ENCODE assay signal across 32 cellular contexts in genomic region chrX:134249231-134249630, GRCh38. TPM values are rescaled to one million over a fixed set of nuclear protein-coding genes. Genes with fewer than 3 reads are reported as not detected.
"Had no signal": no experiment of that assay in that cellular context is flagged by ENCODE, and none has a peak within 500 bp of the region (broad histone marks: within the 10 kb centered on the region; RNA-seq: fewer than 3 reads in every experiment).

No MANE protein-coding gene starts in this region.

- FAIRE-seq: astrocyte, bronchial epithelial cell, endometrium had no signal

- H3K36me3 Mint-ChIP-seq: activated naive CD8-positive, alpha-beta T cell had no signal

- H3K36me3 ChIP-seq: brain microvascular endothelial cell, colonic mucosa, esophagus squamous epithelium, gastroesophageal sphincter had no signal

- H3K4me3 Mint-ChIP-seq: activated CD4-positive, alpha-beta memory T cell treated with anti-CD3 and anti-CD28 coated beads, Interleukin-2, amount 10 ng/mL, durations not matched to agents 7 days and 5 days; activated CD4-positive, alpha-beta T cell treated with anti-CD3 and anti-CD28 coated beads for 36 hours; activated CD4-positive, alpha-beta T cell treated with anti-CD3 and anti-CD28 coated beads, Interleukin-2, amount 10 ng/mL, durations not matched to agents 7 days and 5 days; activated naive CD8-positive, alpha-beta T cell; activated T-cell treated with anti-CD3 and anti-CD28 coated beads, Interleukin-2, amount 50 U/mL, for 4 hours; activated T-helper 17 cell treated with anti-CD3 and anti-CD28 coated beads, Interleukin-2, amount 50 U/mL, for 72 hours; central memory CD8-positive, alpha-beta T cell had no signal

- ATAC-seq: activated CD4-positive, alpha-beta T cell treated with anti-CD3 and anti-CD28 coated beads for 36 hours; activated T-cell treated with anti-CD3 and anti-CD28 coated beads, Interleukin-2, amount 50 U/mL, for 4 hours; activated T-helper 17 cell treated with anti-CD3 and anti-CD28 coated beads, Interleukin-2, amount 50 U/mL, for 72 hours; gastroesophageal sphincter had no signal

- H3K4me3 ChIP-seq: colonic mucosa, esophagus squamous epithelium, gastroesophageal sphincter had no signal

- H3K27me3 Mint-ChIP-seq: activated CD4-positive, alpha-beta T cell treated with anti-CD3 and anti-CD28 coated beads for 36 hours; activated CD4-positive, alpha-beta T cell treated with anti-CD3 and anti-CD28 coated beads, Interleukin-2, amount 10 ng/mL, durations not matched to agents 7 days and 5 days; activated naive CD8-positive, alpha-beta T cell; activated T-helper 17 cell treated with anti-CD3 and anti-CD28 coated beads, Interleukin-2, amount 50 U/mL, for 72 hours had no signal

- H3K27ac ChIP-seq: brain microvascular endothelial cell, colonic mucosa, epithelial cell of prostate, esophagus squamous epithelium, gastroesophageal sphincter had no signal

- DNase-seq: activated CD4-positive, alpha-beta memory T cell treated with anti-CD3 and anti-CD28 coated beads, Interleukin-2, amount 10 ng/mL, durations not matched to agents 7 days and 5 days; activated CD4-positive, alpha-beta T cell treated with anti-CD3 and anti-CD28 coated beads for 36 hours; activated CD4-positive, alpha-beta T cell treated with anti-CD3 and anti-CD28 coated beads, Interleukin-2, amount 10 ng/mL, durations not matched to agents 7 days and 5 days; activated CD4-positive, alpha-beta T cell treated with anti-CD3 and anti-CD28 coated beads, Interleukin-2, amount 50 U/mL, for 4 hours; activated CD4-positive, CD25-positive, alpha-beta regulatory T cell; activated CD4-positive, CD25-positive, alpha-beta regulatory T cell treated with anti-CD3 and anti-CD28 coated beads, Interleukin-2, amount 50 U/mL, for 72 hours; activated CD8-positive, alpha-beta memory T cell treated with anti-CD3 and anti-CD28 coated beads, Interleukin-2, amount 50 U/mL, for 48 hours; activated effector memory CD4-positive, alpha-beta T cell treated with Interleukin-2 at 50 U/mL for 16 hours; activated gamma-delta T cell treated with Interleukin-2 at 50 U/mL for 16 hours; activated naive CD4-positive, alpha-beta T cell treated with anti-CD3 and anti-CD28 coated beads, Interleukin-2, amount 50 U/mL, for 16 hours; activated naive CD4-positive, alpha-beta T cell treated with Interleukin-2 at 50 U/mL for 16 hours; activated T-cell treated with anti-CD3 and anti-CD28 coated beads for 4 hours; activated T-cell treated with anti-CD3 and anti-CD28 coated beads, Interleukin-2, amount 50 U/mL, for 4 hours; amniotic stem cell; anterior cingulate cortex; brain microvascular endothelial cell; colonic mucosa; effector CD8-positive, alpha-beta T cell; esophagus squamous epithelium; foreskin melanocyte; T-helper 2 cell had no signal

- H3K4me1 Mint-ChIP-seq: activated CD4-positive, alpha-beta T cell treated with anti-CD3 and anti-CD28 coated beads for 36 hours; activated T-helper 17 cell treated with anti-CD3 and anti-CD28 coated beads, Interleukin-2, amount 50 U/mL, for 72 hours; central memory CD8-positive, alpha-beta T cell had no signal

- H3K9me3 Mint-ChIP-seq: activated CD4-positive, alpha-beta memory T cell treated with anti-CD3 and anti-CD28 coated beads, Interleukin-2, amount 10 ng/mL, durations not matched to agents 7 days and 5 days; activated CD4-positive, alpha-beta T cell treated with anti-CD3 and anti-CD28 coated beads, Interleukin-2, amount 10 ng/mL, durations not matched to agents 7 days and 5 days; activated T-cell treated with anti-CD3 and anti-CD28 coated beads, Interleukin-2, amount 50 U/mL, for 4 hours; activated T-helper 17 cell treated with anti-CD3 and anti-CD28 coated beads, Interleukin-2, amount 50 U/mL, for 72 hours; central memory CD8-positive, alpha-beta T cell had no signal

- H3K4me1 ChIP-seq: colonic mucosa, gastroesophageal sphincter had no signal

- H3K27me3 ChIP-seq: brain microvascular endothelial cell, colonic mucosa, esophagus squamous epithelium, gastroesophageal sphincter had no signal

- H3K9me3 ChIP-seq: colonic mucosa, esophagus squamous epithelium, gastroesophageal sphincter had no signal

- H3K27ac Mint-ChIP-seq: activated CD4-positive, alpha-beta memory T cell treated with anti-CD3 and anti-CD28 coated beads, Interleukin-2, amount 10 ng/mL, durations not matched to agents 7 days and 5 days; activated CD4-positive, alpha-beta T cell treated with anti-CD3 and anti-CD28 coated beads for 36 hours; activated CD4-positive, alpha-beta T cell treated with anti-CD3 and anti-CD28 coated beads, Interleukin-2, amount 10 ng/mL, durations not matched to agents 7 days and 5 days; activated naive CD8-positive, alpha-beta T cell; activated T-helper 17 cell treated with anti-CD3 and anti-CD28 coated beads, Interleukin-2, amount 50 U/mL, for 72 hours had no signal

RNA-seq across cellular contexts. Expression of gene CCDC160, which starts 12.2 kb away (rescaled TPM):
- total RNA-seq: activated CD4-positive, alpha-beta memory T cell treated with anti-CD3 and anti-CD28 coated beads, Interleukin-2, amount 10 ng/mL, durations not matched to agents 7 days and 5 days; activated CD4-positive, alpha-beta T cell treated with anti-CD3 and anti-CD28 coated beads for 36 hours; activated CD4-positive, alpha-beta T cell treated with anti-CD3 and anti-CD28 coated beads, Interleukin-2, amount 10 ng/mL, durations not matched to agents 7 days and 5 days; activated T-cell treated with anti-CD3 and anti-CD28 coated beads, Interleukin-2, amount 50 U/mL, for 4 hours; activated T-helper 17 cell treated with anti-CD3 and anti-CD28 coated beads, Interleukin-2, amount 50 U/mL, for 72 hours; bronchial epithelial cell; cardiac septum; colonic mucosa; dermis microvascular lymphatic vessel endothelial cell; endothelial cell of umbilical vein had no signal
- polyA plus RNA-seq: endothelial cell of umbilical vein had no signal
